ENCODE assay signal across 8 cellular contexts in the genomic region with DNA sequence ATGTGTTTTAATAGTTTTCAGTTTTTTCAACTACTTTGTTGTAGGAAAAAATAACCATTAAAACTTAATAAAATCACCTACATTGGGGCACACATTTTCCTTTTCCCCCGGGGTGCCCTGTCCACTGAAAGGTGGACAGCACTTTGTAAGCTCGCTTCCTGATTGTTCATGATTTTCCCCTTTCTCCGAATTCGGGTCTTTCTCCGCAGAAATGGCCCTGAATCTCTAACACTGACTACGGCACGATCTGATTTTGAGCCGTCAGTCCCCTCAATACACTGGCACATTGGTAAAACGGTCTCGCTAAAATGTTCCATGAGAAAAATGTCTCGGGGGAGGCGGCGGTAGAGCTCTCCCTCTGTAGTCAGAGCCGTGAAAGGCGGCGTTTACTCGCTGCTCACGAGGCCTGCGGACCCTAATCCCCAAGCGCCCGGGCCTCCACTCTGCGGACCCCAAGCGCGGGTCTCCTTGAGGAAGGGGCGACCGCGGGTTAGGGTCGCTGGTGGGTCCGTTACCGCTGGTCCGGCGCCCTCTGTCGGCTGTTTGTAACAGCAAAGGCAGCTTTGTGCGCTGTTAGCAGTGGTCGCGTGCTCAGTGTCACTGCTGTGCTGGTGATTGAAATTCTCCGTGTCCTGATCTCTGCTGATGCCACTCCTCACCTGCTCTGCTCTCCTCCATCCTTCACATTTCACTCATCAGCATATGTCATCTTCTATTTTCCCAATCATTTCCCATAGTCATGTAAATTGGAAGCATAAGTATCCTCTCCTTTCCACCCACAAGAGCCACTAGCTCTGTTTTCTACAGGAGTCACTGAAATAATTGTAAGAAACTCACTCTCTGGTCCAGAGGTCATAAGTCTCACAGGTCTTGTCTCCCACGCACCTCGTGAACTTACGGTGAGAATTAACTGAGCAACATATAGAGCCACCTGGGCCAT. TPM values are rescaled to one million over a fixed set of nuclear protein-coding genes. Genes with fewer than 3 reads are reported as not detected.
DNase-seq lines count a peak whose midpoint lies in the region; ATAC-seq and TF ChIP-seq lines count a peak whose summit lies in the region.

No MANE protein-coding gene starts in this region.

- DNase-seq in GM12864 (ENCODE audit: low read depth) (no peak), GM23338 (ENCODE audit: low spot score) (peak; percentile 87), NCI-H1105 treated with DMSO at 0.1 percent for 48 hours (lab: John Stamatoyannopoulos, UW) (peak; percentile 43), esophagus muscularis mucosa (ENCODE audit: extremely low spot score) (no peak), natural killer cell (peak; percentile 47), NCI-H226 (no peak)
- DNase-seq in activated CD8-positive, alpha-beta memory T cell treated with anti-CD3 and anti-CD28 coated beads, Interleukin-2, amount 50 U/mL, for 48 hours, result peak; percentile 84

- intact Hi-C loops in esophagus muscularis mucosa (cut with DNase I), result loop anchor here (2.0 kb wide), 1 partner anchor 79 kb away; no protein-coding TSS in a partner anchor
- intact Hi-C loops in natural killer cell (cut with micrococcal nuclease), result loop anchor here (1.0 kb wide), 1 partner anchor 70 kb away; no protein-coding TSS in a partner anchor

- no peaks in the 10 kb centered on the region for H3K9me2 ChIP-seq in GM23338 (ENCODE audit: insufficient read depth)

- H3K27ac Mint-ChIP-seq in GM23338, result no peak overlapping the region
- peak overlapping the region in 1 of 2 donors; percentile 14 for H3K27ac Mint-ChIP-seq in natural killer cell
- no peak overlapping the region for H3K27ac Mint-ChIP-seq in stimulated activated naive CD8-positive, alpha-beta T cell treated with anti-CD3 and anti-CD28 coated beads, Interleukin-15, Interleukin-2, amounts not matched to agents 100 ng/mL and 50 ng/mL, for 24 hours

- H3K4me1 Mint-ChIP-seq in GM23338 (peaks cover 12% of the 10 kb centered on the region), natural killer cell (peaks cover 10% of the 10 kb centered on the region in 2 donors)
- peaks cover 19% of the 10 kb centered on the region for H3K4me1 Mint-ChIP-seq in stimulated activated naive CD8-positive, alpha-beta T cell treated with anti-CD3 and anti-CD28 coated beads, Interleukin-15, Interleukin-2, amounts not matched to agents 100 ng/mL and 50 ng/mL, for 24 hours (ENCODE audit: low read depth)

- H3K4me1 ChIP-seq in GM23338 (ENCODE audit: insufficient read depth) (no peaks in the 10 kb centered on the region), esophagus muscularis mucosa (peaks cover 0 to 8% (median 6%) of the 10 kb centered on the region in 4 donors)

- H3K27me3 ChIP-seq in GM23338 (ENCODE audit: insufficient read depth) (peaks cover 34% of the 10 kb centered on the region), esophagus muscularis mucosa (peaks cover 0 to 56% (median 3%) of the 10 kb centered on the region in 4 donors)

- H3K36me3 ChIP-seq in GM23338 (ENCODE audit: insufficient read depth) (no peaks in the 10 kb centered on the region), esophagus muscularis mucosa (no peaks in the 10 kb centered on the region)

- H3K9me3 ChIP-seq in esophagus muscularis mucosa, result no peaks in the 10 kb centered on the region

- 9% methylated on average over 31 of the region's 40 CpGs for WGBS in esophagus muscularis mucosa

- ATAC-seq in GM23338 (peak; percentile 94), natural killer cell (peak; percentile 65 to 84 (median 77))

- H3K36me3 Mint-ChIP-seq in GM23338 (ENCODE audit: low read depth) (no peaks in the 10 kb centered on the region), natural killer cell (no peaks in the 10 kb centered on the region)
- no peaks in the 10 kb centered on the region for H3K36me3 Mint-ChIP-seq in stimulated activated naive CD8-positive, alpha-beta T cell treated with anti-CD3 and anti-CD28 coated beads, Interleukin-15, Interleukin-2, amounts not matched to agents 100 ng/mL and 50 ng/mL, for 24 hours (ENCODE audit: low read depth)

- H3K4me3 Mint-ChIP-seq in GM23338, result peak overlapping the region; percentile 65
- peak overlapping the region; percentile 56 for H3K4me3 Mint-ChIP-seq in natural killer cell
- H3K4me3 Mint-ChIP-seq in stimulated activated naive CD8-positive, alpha-beta T cell treated with anti-CD3 and anti-CD28 coated beads, Interleukin-15, Interleukin-2, amounts not matched to agents 100 ng/mL and 50 ng/mL, for 24 hours, result peak overlapping the region; percentile 77

- TF ChIP-seq CTCF in GM12864 (IDR thresholded peaks at IDR 0.05; ENCODE audit: low read depth, low read length, missing control alignments), result peak; percentile 82
- peak; percentile 79 to 92 for TF ChIP-seq CTCF in GM23338 (conservative IDR thresholded peaks at IDR 0.05; ENCODE audit: low read depth in 2 of 2)
- peak; percentile 52 to 83 (median 70) for TF ChIP-seq CTCF in esophagus muscularis mucosa (IDR thresholded peaks at IDR 0.05)
- TF ChIP-seq CTCF in natural killer cell (IDR thresholded peaks at IDR 0.05), result peak; percentile 75

- H4K20me1 ChIP-seq in GM23338 (replicated peaks; ENCODE audit: insufficient read depth), result no peaks in the 10 kb centered on the region

- no peak for TF ChIP-seq POLR2A in esophagus muscularis mucosa (IDR thresholded peaks at IDR 0.05; ENCODE audit: low read depth)

- H3K79me2 ChIP-seq in GM23338 (replicated peaks; ENCODE audit: insufficient read depth), result no peaks in the 10 kb centered on the region

- peak overlapping the region; percentile 80 for H3K4me2 ChIP-seq in GM23338

- H3K27me3 Mint-ChIP-seq in GM23338 (ENCODE audit: insufficient read depth, low read depth, poor library complexity) (peaks cover 3% of the 10 kb centered on the region), natural killer cell (ENCODE audit: low read depth in 2 of 2) (peaks cover 56 to 79% of the 10 kb centered on the region in 2 donors)
- H3K27me3 Mint-ChIP-seq in stimulated activated naive CD8-positive, alpha-beta T cell treated with anti-CD3 and anti-CD28 coated beads, Interleukin-15, Interleukin-2, amounts not matched to agents 100 ng/mL and 50 ng/mL, for 24 hours, result peaks cover 71% of the 10 kb centered on the region

- H3K27ac ChIP-seq in GM23338 (ENCODE audit: low read depth) (no peak overlapping the region), esophagus muscularis mucosa (replicated peaks in 1 of 4) (no peak overlapping the region)

- H3K9me3 Mint-ChIP-seq in GM23338, result no peaks in the 10 kb centered on the region
- H3K9me3 Mint-ChIP-seq in natural killer cell, result no peaks in the 10 kb centered on the region
- H3K9me3 Mint-ChIP-seq in stimulated activated naive CD8-positive, alpha-beta T cell treated with anti-CD3 and anti-CD28 coated beads, Interleukin-15, Interleukin-2, amounts not matched to agents 100 ng/mL and 50 ng/mL, for 24 hours, result no peaks in the 10 kb centered on the region

- H3K4me3 ChIP-seq in GM12864 (ENCODE audit: low read depth, low read length) (peak overlapping the region; percentile 56), GM23338 (peak overlapping the region; percentile 55), esophagus muscularis mucosa (peak overlapping the region; percentile 54 to 65 (median 56))

- no peak for TF ChIP-seq EP300 in esophagus muscularis mucosa (IDR thresholded peaks at IDR 0.05)

- peak overlapping the region; percentile 94 for H2AFZ ChIP-seq in GM23338

- H3F3A ChIP-seq in GM23338 (replicated peaks; ENCODE audit: low read depth), result no peaks in the 10 kb centered on the region

TF ChIP-seq in GM23338, 12 proteins besides CTCF, POLR2A, EP300 and RAD21 (continues in another document):
- TF ChIP-seq, protein P1, sequence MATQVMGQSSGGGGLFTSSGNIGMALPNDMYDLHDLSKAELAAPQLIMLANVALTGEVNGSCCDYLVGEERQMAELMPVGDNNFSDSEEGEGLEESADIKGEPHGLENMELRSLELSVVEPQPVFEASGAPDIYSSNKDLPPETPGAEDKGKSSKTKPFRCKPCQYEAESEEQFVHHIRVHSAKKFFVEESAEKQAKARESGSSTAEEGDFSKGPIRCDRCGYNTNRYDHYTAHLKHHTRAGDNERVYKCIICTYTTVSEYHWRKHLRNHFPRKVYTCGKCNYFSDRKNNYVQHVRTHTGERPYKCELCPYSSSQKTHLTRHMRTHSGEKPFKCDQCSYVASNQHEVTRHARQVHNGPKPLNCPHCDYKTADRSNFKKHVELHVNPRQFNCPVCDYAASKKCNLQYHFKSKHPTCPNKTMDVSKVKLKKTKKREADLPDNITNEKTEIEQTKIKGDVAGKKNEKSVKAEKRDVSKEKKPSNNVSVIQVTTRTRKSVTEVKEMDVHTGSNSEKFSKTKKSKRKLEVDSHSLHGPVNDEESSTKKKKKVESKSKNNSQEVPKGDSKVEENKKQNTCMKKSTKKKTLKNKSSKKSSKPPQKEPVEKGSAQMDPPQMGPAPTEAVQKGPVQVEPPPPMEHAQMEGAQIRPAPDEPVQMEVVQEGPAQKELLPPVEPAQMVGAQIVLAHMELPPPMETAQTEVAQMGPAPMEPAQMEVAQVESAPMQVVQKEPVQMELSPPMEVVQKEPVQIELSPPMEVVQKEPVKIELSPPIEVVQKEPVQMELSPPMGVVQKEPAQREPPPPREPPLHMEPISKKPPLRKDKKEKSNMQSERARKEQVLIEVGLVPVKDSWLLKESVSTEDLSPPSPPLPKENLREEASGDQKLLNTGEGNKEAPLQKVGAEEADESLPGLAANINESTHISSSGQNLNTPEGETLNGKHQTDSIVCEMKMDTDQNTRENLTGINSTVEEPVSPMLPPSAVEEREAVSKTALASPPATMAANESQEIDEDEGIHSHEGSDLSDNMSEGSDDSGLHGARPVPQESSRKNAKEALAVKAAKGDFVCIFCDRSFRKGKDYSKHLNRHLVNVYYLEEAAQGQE (IDR thresholded peaks at IDR 0.05; ENCODE audit: unreplicated experiment), result no peak
- TF ChIP-seq ZNF114 (CRISPR knock-in tag; IDR thresholded peaks at IDR 0.05) (no peak), NANOG (IDR thresholded peaks at IDR 0.05; ENCODE audit: borderline replicate concordance) (no peak)

RNA-seq across cellular contexts. Expression of a gene that starts 10.8 kb away (rescaled TPM):
- total RNA-seq in GM23338 (2014; rRNA removed; shearing (Covaris generic)), result not detected in 2 replicates
- polyA plus RNA-seq in GM23338 (2016; fragmentation: Nextera tagmentation; extraction: Ambion mirVana), result not detected in 2 replicates
- total RNA-seq in esophagus muscularis mucosa (not detected), natural killer cell (not detected)

RNA-seq across cellular contexts. Expression of a gene that starts 12.9 kb away (rescaled TPM):
- not detected in 2 replicates for total RNA-seq in GM23338 (2014; rRNA removed; shearing (Covaris generic))
- polyA plus RNA-seq in GM23338 (2016; fragmentation: Nextera tagmentation; extraction: Ambion mirVana), result not detected in 2 replicates
- total RNA-seq in esophagus muscularis mucosa, result not detected
- total RNA-seq in natural killer cell, result not detected

RNA-seq across cellular contexts. Expression of a gene that starts 28.2 kb away (rescaled TPM):
- not detected in 2 replicates for total RNA-seq in GM23338 (2014; rRNA removed; shearing (Covaris generic))
- not detected in 2 replicates for polyA plus RNA-seq in GM23338 (2016; fragmentation: Nextera tagmentation; extraction: Ambion mirVana)
- total RNA-seq in esophagus muscularis mucosa (not detected), natural killer cell (not detected)

RNA-seq across cellular contexts. Expression of a gene that starts 44.2 kb away (rescaled TPM):
- not detected in 2 replicates for total RNA-seq in GM23338 (2014; rRNA removed; shearing (Covaris generic))
- not detected in 2 replicates for polyA plus RNA-seq in GM23338 (2016; fragmentation: Nextera tagmentation; extraction: Ambion mirVana)
- total RNA-seq in esophagus muscularis mucosa, result not detected
- total RNA-seq in natural killer cell, result not detected

RNA-seq across cellular contexts. Expression of a gene that starts 45.4 kb away (rescaled TPM):
- not detected in 2 replicates for total RNA-seq in GM23338 (2014; rRNA removed; shearing (Covaris generic))
- not detected in 2 replicates for polyA plus RNA-seq in GM23338 (2016; fragmentation: Nextera tagmentation; extraction: Ambion mirVana)
- not detected for total RNA-seq in esophagus muscularis mucosa
- total RNA-seq in natural killer cell, result not detected

Comparison
In these comparisons a context has a peak if more than half of its experiments do, and no peak if none do; other contexts are left out.
1. DNase-seq: peak in GM23338 (single experiment), NCI-H1105 treated with DMSO at 0.1 percent for 48 hours (single experiment), activated CD8-positive, alpha-beta memory T cell treated with anti-CD3 and anti-CD28 coated beads, Interleukin-2, amount 50 U/mL, for 48 hours (single experiment) and natural killer cell (single experiment); none in GM12864 (single experiment), esophagus muscularis mucosa (single experiment) and NCI-H226 (single experiment).
2. Peak in every context shown above with its lines, with median percentiles within 50 percentile points of each other: H3K4me3 ChIP-seq, CTCF ChIP-seq and H3K4me3 Mint-ChIP-seq.